In genomic region chr1:59919742-59920141, GRCh38 we compare ENCODE assay signal across 21 cellular contexts.
"Had no signal": no experiment of that assay in that cellular context is flagged by ENCODE, and none has a peak within 500 bp of the region (broad histone marks: within the 10 kb centered on the region; RNA-seq: fewer than 3 reads in every experiment).

No MANE protein-coding gene starts in this region.

- H3K4me1 ChIP-seq: breast epithelium, Peyer's patch had no signal

- DNase-seq: activated B cell treated with CpG ODN at 0.5 μM for 24 hours; activated CD4-positive, alpha-beta T cell treated with anti-CD3 and anti-CD28 coated beads for 1 hour; activated CD4-positive, alpha-beta T cell treated with anti-CD3 and anti-CD28 coated beads, Interleukin-2, amount 10 ng/mL, durations not matched to agents 24 days and 14 days; activated CD4-positive, alpha-beta T cell treated with anti-CD3 and anti-CD28 coated beads, Interleukin-2, amount 50 U/mL, for 48 hours; activated CD8-positive, alpha-beta memory T cell treated with anti-CD3 and anti-CD28 coated beads, Interleukin-2, amount 10 ng/mL, durations not matched to agents 7 days and 5 days; activated effector memory CD4-positive, alpha-beta T cell treated with Interleukin-2 at 50 U/mL for 16 hours; activated naive CD4-positive, alpha-beta T cell; activated T-cell treated with anti-CD3 and anti-CD28 coated beads, Interleukin-2, amount 50 U/mL, for 24 hours; aorta; NCI-H1092 treated with DMSO at 0.1 percent for 48 hours; NCI-H1417 treated with DMSO at 0.1 percent for 48 hours; NCI-H2029; NCI-H2107; NCI-H446; SHP77 treated with DMSO at 0.1 percent for 48 hours; T-helper 17 cell; T-helper 9 cell had no signal

- H3K9me3 ChIP-seq: breast epithelium, Peyer's patch had no signal

- ATAC-seq: activated CD8-positive, alpha-beta memory T cell treated with anti-CD3 and anti-CD28 coated beads, Interleukin-2, amount 10 ng/mL, durations not matched to agents 7 days and 5 days; T-helper 17 cell had no signal

- H3K27me3 ChIP-seq: breast epithelium, Peyer's patch had no signal

- H3K36me3 ChIP-seq: breast epithelium had no signal

- H3K27ac ChIP-seq: breast epithelium, KMS-11, RWPE1 had no signal

- H3K4me3 ChIP-seq: breast epithelium, Peyer's patch had no signal
